ENCODE assay signal across 8 cellular contexts in the genomic region with DNA sequence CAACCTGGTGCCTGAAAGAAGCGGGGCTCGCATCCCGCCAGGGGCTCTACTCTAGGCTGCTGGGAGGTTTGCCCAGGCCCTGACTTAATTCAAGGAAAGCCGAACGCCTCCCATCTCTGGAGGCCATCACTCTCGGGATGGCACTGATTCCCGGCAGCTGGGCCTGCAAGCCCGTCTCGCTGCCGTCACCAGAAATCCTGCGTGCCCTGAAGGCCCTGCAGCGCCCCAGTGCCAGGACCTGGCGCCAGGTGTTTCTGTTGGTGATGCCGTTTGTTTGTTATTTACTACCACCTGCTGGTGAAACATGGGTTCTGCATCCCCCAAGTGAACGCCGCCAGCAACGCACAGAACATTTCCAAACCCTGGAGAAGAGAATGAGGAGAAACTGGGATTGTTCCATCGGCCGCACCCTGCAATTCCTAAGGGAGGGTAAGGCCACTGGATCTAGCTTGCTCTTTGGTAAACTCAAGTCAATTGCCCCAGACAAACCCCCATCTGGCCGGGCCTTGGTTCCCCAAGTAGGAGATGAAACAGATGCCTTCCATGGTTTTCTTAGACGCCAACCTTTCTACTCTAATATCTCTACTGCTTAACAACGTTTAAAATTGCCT.
DNase-seq lines count a peak whose midpoint lies in the region; ATAC-seq and TF ChIP-seq lines count a peak whose summit lies in the region.

No MANE protein-coding gene starts in this region.

- H3K27ac ChIP-seq in prostate gland = no peak overlapping the region

- peak; percentile 66 to 80 for ATAC-seq in left cardiac atrium
- no peak for ATAC-seq in GM18868 (IDR thresholded peaks at IDR 0.05; ENCODE audit: unreplicated experiment)

- 15% methylated on average over 22 of the region's 22 CpGs for WGBS in prostate gland

- peaks cover 31% of the 10 kb centered on the region for H3K27me3 ChIP-seq in adipocyte (replicated peaks; ENCODE audit: control insufficient read depth, insufficient read depth, low read length)
- no peaks in the 10 kb centered on the region for H3K27me3 ChIP-seq in prostate gland (replicated peaks; ENCODE audit: insufficient read depth)

- no peak overlapping the region for H3K9ac ChIP-seq in adipocyte (ENCODE audit: low read length)

- H3K36me3 ChIP-seq in adipocyte (ENCODE audit: control insufficient read depth, insufficient read depth, low read length, severe bottlenecking) (no peaks in the 10 kb centered on the region), prostate gland (no peaks in the 10 kb centered on the region)

- no peak overlapping the region for H3K4me3 ChIP-seq in adipocyte (ENCODE audit: low read length)
- H3K4me3 ChIP-seq in prostate gland = no peak overlapping the region

- TF ChIP-seq CTCF in prostate gland (IDR thresholded peaks at IDR 0.05) = peak; percentile 82 to 94 (median 86)

- TF ChIP-seq POLR2A in prostate gland (IDR thresholded peaks at IDR 0.05) = no peak

- H3K4me1 ChIP-seq in adipocyte (ENCODE audit: control insufficient read depth, insufficient read depth, low read length) = peaks cover 22% of the 10 kb centered on the region
- peaks cover 6% of the 10 kb centered on the region for H3K4me1 ChIP-seq in prostate gland (replicated peaks)

- H3K9me3 ChIP-seq in adipocyte (ENCODE audit: control insufficient read depth, low read length) (no peaks in the 10 kb centered on the region), prostate gland (no peaks in the 10 kb centered on the region)

- peak; percentile 85 for DNase-seq in GM03348 (ENCODE audit: low spot score)
- peak; percentile 76 for DNase-seq in NCI-H1092 treated with DMSO at 0.1 percent for 48 hours (lab: John Stamatoyannopoulos, UW)
- peak; percentile 51 for DNase-seq in T follicular helper cell (ENCODE audit: low read depth)
- DNase-seq in adipocyte (ENCODE audit: low read depth) = peak; percentile 92
- DNase-seq in left cardiac atrium = peak; percentile 61
- peak; percentile 76 for DNase-seq in prostate gland (ENCODE audit: low spot score)
- peak; percentile 86 for DNase-seq in ureter (ENCODE audit: low spot score)

- intact Hi-C loops in left cardiac atrium (cut with DNase I) = loop anchor here (2.0 to 5.0 kb wide), 2 partner anchors 293 kb away; no protein-coding TSS in a partner anchor
- intact Hi-C loops in prostate gland (cut with DNase I) = loop anchor here (5.0 to 10.0 kb wide), 3 partner anchors 175 to 388 kb away; a partner anchor contains a TSS
